ENCODE assay signal across 1 cellular context in the genomic region with DNA sequence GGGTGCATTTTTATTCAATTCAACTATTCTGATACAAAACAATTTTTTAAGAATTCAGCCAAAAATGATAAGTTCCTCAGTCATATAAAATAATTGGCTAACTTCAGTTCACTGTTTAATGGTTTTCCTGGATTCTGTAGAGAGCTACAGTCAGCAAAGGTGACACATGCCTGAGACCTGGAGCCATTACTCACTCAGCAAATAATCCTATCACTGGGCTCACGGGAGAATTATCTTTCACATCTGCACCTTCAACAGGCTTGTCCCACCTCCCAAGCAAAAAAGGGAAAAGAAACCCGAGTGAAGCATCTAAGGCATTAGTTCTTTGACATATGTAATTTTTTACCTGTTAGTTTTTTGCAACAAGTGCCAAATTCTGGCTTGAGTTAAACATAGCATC.
TF ChIP-seq lines count a peak whose summit lies in the region.

No MANE protein-coding gene starts in this region.

TF ChIP-seq in GM23338, 12 proteins besides CTCF, POLR2A, EP300 and RAD21 (continued from another document):
- TF ChIP-seq, protein P1, sequence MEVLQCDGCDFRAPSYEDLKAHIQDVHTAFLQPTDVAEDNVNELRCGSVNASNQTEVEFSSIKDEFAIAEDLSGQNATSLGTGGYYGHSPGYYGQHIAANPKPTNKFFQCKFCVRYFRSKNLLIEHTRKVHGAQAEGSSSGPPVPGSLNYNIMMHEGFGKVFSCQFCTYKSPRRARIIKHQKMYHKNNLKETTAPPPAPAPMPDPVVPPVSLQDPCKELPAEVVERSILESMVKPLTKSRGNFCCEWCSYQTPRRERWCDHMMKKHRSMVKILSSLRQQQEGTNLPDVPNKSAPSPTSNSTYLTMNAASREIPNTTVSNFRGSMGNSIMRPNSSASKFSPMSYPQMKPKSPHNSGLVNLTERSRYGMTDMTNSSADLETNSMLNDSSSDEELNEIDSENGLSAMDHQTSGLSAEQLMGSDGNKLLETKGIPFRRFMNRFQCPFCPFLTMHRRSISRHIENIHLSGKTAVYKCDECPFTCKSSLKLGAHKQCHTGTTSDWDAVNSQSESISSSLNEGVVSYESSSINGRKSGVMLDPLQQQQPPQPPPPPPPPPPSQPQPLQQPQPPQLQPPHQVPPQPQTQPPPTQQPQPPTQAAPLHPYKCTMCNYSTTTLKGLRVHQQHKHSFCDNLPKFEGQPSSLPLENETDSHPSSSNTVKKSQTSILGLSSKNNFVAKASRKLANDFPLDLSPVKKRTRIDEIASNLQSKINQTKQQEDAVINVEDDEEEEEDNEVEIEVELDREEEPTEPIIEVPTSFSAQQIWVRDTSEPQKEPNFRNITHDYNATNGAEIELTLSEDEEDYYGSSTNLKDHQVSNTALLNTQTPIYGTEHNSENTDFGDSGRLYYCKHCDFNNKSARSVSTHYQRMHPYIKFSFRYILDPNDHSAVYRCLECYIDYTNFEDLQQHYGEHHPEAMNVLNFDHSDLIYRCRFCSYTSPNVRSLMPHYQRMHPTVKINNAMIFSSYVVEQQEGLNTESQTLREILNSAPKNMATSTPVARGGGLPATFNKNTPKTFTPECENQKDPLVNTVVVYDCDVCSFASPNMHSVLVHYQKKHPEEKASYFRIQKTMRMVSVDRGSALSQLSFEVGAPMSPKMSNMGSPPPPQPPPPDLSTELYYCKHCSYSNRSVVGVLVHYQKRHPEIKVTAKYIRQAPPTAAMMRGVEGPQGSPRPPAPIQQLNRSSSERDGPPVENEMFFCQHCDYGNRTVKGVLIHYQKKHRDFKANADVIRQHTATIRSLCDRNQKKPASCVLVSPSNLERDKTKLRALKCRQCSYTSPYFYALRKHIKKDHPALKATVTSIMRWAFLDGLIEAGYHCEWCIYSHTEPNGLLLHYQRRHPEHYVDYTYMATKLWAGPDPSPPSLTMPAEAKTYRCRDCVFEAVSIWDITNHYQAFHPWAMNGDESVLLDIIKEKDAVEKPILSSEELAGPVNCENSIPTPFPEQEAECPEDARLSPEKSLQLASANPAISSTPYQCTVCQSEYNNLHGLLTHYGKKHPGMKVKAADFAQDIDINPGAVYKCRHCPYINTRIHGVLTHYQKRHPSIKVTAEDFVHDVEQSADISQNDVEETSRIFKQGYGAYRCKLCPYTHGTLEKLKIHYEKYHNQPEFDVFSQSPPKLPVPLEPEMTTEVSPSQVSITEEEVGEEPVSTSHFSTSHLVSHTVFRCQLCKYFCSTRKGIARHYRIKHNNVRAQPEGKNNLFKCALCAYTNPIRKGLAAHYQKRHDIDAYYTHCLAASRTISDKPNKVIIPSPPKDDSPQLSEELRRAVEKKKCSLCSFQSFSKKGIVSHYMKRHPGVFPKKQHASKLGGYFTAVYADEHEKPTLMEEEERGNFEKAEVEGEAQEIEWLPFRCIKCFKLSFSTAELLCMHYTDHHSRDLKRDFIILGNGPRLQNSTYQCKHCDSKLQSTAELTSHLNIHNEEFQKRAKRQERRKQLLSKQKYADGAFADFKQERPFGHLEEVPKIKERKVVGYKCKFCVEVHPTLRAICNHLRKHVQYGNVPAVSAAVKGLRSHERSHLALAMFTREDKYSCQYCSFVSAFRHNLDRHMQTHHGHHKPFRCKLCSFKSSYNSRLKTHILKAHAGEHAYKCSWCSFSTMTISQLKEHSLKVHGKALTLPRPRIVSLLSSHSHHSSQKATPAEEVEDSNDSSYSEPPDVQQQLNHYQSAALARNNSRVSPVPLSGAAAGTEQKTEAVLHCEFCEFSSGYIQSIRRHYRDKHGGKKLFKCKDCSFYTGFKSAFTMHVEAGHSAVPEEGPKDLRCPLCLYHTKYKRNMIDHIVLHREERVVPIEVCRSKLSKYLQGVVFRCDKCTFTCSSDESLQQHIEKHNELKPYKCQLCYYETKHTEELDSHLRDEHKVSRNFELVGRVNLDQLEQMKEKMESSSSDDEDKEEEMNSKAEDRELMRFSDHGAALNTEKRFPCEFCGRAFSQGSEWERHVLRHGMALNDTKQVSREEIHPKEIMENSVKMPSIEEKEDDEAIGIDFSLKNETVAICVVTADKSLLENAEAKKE (CRISPR knock-in tag; IDR thresholded peaks at IDR 0.05), result no peak
- TF ChIP-seq ZNF331 (CRISPR knock-in tag; IDR thresholded peaks at IDR 0.05; ENCODE audit: low read depth) (no peak), JUNB (IDR thresholded peaks at IDR 0.05; ENCODE audit: unreplicated experiment) (no peak)
- TF ChIP-seq, protein P2, sequence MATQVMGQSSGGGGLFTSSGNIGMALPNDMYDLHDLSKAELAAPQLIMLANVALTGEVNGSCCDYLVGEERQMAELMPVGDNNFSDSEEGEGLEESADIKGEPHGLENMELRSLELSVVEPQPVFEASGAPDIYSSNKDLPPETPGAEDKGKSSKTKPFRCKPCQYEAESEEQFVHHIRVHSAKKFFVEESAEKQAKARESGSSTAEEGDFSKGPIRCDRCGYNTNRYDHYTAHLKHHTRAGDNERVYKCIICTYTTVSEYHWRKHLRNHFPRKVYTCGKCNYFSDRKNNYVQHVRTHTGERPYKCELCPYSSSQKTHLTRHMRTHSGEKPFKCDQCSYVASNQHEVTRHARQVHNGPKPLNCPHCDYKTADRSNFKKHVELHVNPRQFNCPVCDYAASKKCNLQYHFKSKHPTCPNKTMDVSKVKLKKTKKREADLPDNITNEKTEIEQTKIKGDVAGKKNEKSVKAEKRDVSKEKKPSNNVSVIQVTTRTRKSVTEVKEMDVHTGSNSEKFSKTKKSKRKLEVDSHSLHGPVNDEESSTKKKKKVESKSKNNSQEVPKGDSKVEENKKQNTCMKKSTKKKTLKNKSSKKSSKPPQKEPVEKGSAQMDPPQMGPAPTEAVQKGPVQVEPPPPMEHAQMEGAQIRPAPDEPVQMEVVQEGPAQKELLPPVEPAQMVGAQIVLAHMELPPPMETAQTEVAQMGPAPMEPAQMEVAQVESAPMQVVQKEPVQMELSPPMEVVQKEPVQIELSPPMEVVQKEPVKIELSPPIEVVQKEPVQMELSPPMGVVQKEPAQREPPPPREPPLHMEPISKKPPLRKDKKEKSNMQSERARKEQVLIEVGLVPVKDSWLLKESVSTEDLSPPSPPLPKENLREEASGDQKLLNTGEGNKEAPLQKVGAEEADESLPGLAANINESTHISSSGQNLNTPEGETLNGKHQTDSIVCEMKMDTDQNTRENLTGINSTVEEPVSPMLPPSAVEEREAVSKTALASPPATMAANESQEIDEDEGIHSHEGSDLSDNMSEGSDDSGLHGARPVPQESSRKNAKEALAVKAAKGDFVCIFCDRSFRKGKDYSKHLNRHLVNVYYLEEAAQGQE (IDR thresholded peaks at IDR 0.05; ENCODE audit: unreplicated experiment), result no peak
